In genomic region chr1:36284517-36284916, GRCh38 we compare ENCODE assay signal across 16 cellular contexts. TPM values are rescaled to one million over a fixed set of nuclear protein-coding genes. Genes with fewer than 3 reads are reported as not detected.
A peak's percentile ranks its signal among the peaks of the same experiment; 100 is the strongest.
DNase-seq lines count a peak whose midpoint lies in the region; ATAC-seq and TF ChIP-seq lines count a peak whose summit lies in the region.
"Had no signal": no experiment of that assay in that cellular context is flagged by ENCODE, and none has a peak within 500 bp of the region (broad histone marks: within the 10 kb centered on the region; RNA-seq: fewer than 3 reads in every experiment).

No MANE protein-coding gene starts in this region.

- peaks cover 14% of the 10 kb centered on the region for H3K36me3 Mint-ChIP-seq in activated naive CD4-positive, alpha-beta T cell treated with anti-CD3 and anti-CD28 coated beads, Interleukin-2, amount 50 U/mL, for 24 hours
- H3K36me3 Mint-ChIP-seq in activated naive CD4-positive, alpha-beta T cell treated with anti-CD3 and anti-CD28 coated beads, Interleukin-2, amount 10 ng/mL, durations not matched to agents 7 days and 5 days: peaks cover 48% of the 10 kb centered on the region
- peaks cover 53% of the 10 kb centered on the region for H3K36me3 Mint-ChIP-seq in WTC11
- peaks cover 43% of the 10 kb centered on the region for H3K36me3 Mint-ChIP-seq in stimulated activated memory B cell treated with anti-CD40 and anti-IgM and Interleukin-4, amounts not matched to agents 10 μg/mL and 1 μg/mL and 100 μg/mL, for 72 hours

- H3K4me3 Mint-ChIP-seq in activated naive CD4-positive, alpha-beta T cell treated with anti-CD3 and anti-CD28 coated beads, Interleukin-2, amount 50 U/mL, for 24 hours: no peak overlapping the region
- H3K4me3 Mint-ChIP-seq in activated naive CD4-positive, alpha-beta T cell treated with anti-CD3 and anti-CD28 coated beads, Interleukin-2, amount 10 ng/mL, durations not matched to agents 7 days and 5 days: no peak overlapping the region
- no peak overlapping the region for H3K4me3 Mint-ChIP-seq in WTC11
- H3K4me3 Mint-ChIP-seq in stimulated activated memory B cell treated with anti-CD40 and anti-IgM and Interleukin-4, amounts not matched to agents 10 μg/mL and 1 μg/mL and 100 μg/mL, for 72 hours: no peak overlapping the region

- H3K27me3 ChIP-seq in spleen (replicated peaks in 1 of 7) (no peaks in the 10 kb centered on the region), testis (no peaks in the 10 kb centered on the region)
- H3K27me3 ChIP-seq: Peyer's patch had no signal

- POLR2A ChIA-PET in WTC11 (lab: Charles Lee): no interaction called here

- H3K9me3 Mint-ChIP-seq in activated naive CD4-positive, alpha-beta T cell treated with anti-CD3 and anti-CD28 coated beads, Interleukin-2, amount 50 U/mL, for 24 hours: no peaks in the 10 kb centered on the region
- H3K9me3 Mint-ChIP-seq in activated naive CD4-positive, alpha-beta T cell treated with anti-CD3 and anti-CD28 coated beads, Interleukin-2, amount 10 ng/mL, durations not matched to agents 7 days and 5 days: no peaks in the 10 kb centered on the region
- no peaks in the 10 kb centered on the region for H3K9me3 Mint-ChIP-seq in WTC11
- H3K9me3 Mint-ChIP-seq in stimulated activated memory B cell treated with anti-CD40 and anti-IgM and Interleukin-4, amounts not matched to agents 10 μg/mL and 1 μg/mL and 100 μg/mL, for 72 hours: no peaks in the 10 kb centered on the region

- TF ChIP-seq POLR2A in spleen (IDR thresholded peaks at IDR 0.05) (no peak), testis (IDR thresholded peaks at IDR 0.05) (no peak)

- H3K27ac Mint-ChIP-seq in activated naive CD4-positive, alpha-beta T cell treated with anti-CD3 and anti-CD28 coated beads, Interleukin-2, amount 50 U/mL, for 24 hours: peak overlapping the region; percentile 74
- no peak overlapping the region for H3K27ac Mint-ChIP-seq in activated naive CD4-positive, alpha-beta T cell treated with anti-CD3 and anti-CD28 coated beads, Interleukin-2, amount 10 ng/mL, durations not matched to agents 7 days and 5 days
- peak overlapping the region; percentile 57; the same call in 1 of the 2 replicates for H3K27ac Mint-ChIP-seq in WTC11
- no peak overlapping the region for H3K27ac Mint-ChIP-seq in stimulated activated memory B cell treated with anti-CD40 and anti-IgM and Interleukin-4, amounts not matched to agents 10 μg/mL and 1 μg/mL and 100 μg/mL, for 72 hours

- ATAC-seq in WTC11 (no peak), HG02571 (IDR thresholded peaks at IDR 0.05; ENCODE audit: unreplicated experiment) (no peak)
- no peak for ATAC-seq in stimulated activated memory B cell treated with anti-CD40 and anti-IgM and Interleukin-4, amounts not matched to agents 10 μg/mL and 1 μg/mL and 100 μg/mL, for 72 hours

- peaks cover 4 to 59% (median 29%) of the 10 kb centered on the region in 6 donors for H3K4me1 ChIP-seq in spleen
- H3K4me1 ChIP-seq in testis: peaks cover 39% of the 10 kb centered on the region

- DNase-seq in activated naive CD4-positive, alpha-beta T cell treated with anti-CD3 and anti-CD28 coated beads, Interleukin-2, amount 10 ng/mL, durations not matched to agents 7 days and 5 days: no peak
- no peak for DNase-seq in WTC11 (ENCODE audit: low spot score)
- peak; percentile 36 for DNase-seq in fibroblast of peridontal ligament (ENCODE audit: extremely low read depth)
- no peak for DNase-seq in spleen
- DNase-seq in testis: no peak
- DNase-seq: activated gamma-delta T cell treated with Interleukin-2 at 50 U/mL for 16 hours; effector CD4-positive, alpha-beta T cell; foreskin melanocyte; H7; NCI-H2029; Peyer's patch; small intestine; T-helper 2 cell had no signal

- TF ChIP-seq CTCF in WTC11 (IDR thresholded peaks at IDR 0.05): no peak
- no peak for TF ChIP-seq CTCF in spleen (IDR thresholded peaks at IDR 0.05 in 8 of 11, conservative IDR thresholded peaks at IDR 0.05 in 3 of 11)
- TF ChIP-seq CTCF in testis (IDR thresholded peaks at IDR 0.05): no peak

- H3K9me3 ChIP-seq in spleen (no peaks in the 10 kb centered on the region), testis (no peaks in the 10 kb centered on the region)
- H3K9me3 ChIP-seq: Peyer's patch had no signal

- no peak overlapping the region for H3K4me3 ChIP-seq in spleen
- H3K4me3 ChIP-seq in testis: no peak overlapping the region
- H3K4me3 ChIP-seq: Peyer's patch had no signal

- WGBS in spleen, 5 donors: 67 to 94% (median 79%) methylated on average over 1 of the region's 1 CpG
- WGBS in testis, 2 donors: 33 to 50% methylated on average over 1 of the region's 1 CpG

- peaks cover 64% of the 10 kb centered on the region for H3K4me1 Mint-ChIP-seq in activated naive CD4-positive, alpha-beta T cell treated with anti-CD3 and anti-CD28 coated beads, Interleukin-2, amount 50 U/mL, for 24 hours
- peaks cover 23% of the 10 kb centered on the region for H3K4me1 Mint-ChIP-seq in activated naive CD4-positive, alpha-beta T cell treated with anti-CD3 and anti-CD28 coated beads, Interleukin-2, amount 10 ng/mL, durations not matched to agents 7 days and 5 days
- H3K4me1 Mint-ChIP-seq in WTC11: no peaks in the 10 kb centered on the region
- peaks cover 15% of the 10 kb centered on the region for H3K4me1 Mint-ChIP-seq in stimulated activated memory B cell treated with anti-CD40 and anti-IgM and Interleukin-4, amounts not matched to agents 10 μg/mL and 1 μg/mL and 100 μg/mL, for 72 hours

- intact Hi-C loops in spleen (cut with DNase I; ENCODE audit: low total_unique reads) (loop anchor here (10.0 kb wide), 1 partner anchor 130 kb away; the partner anchor contains the start of gene MAP7D1), testis (cut with DNase I; ENCODE audit: low total_unique reads) (loop anchor here (10.0 kb wide), 2 partner anchors 60 to 130 kb away; partner anchors contain the start of genes MAP7D1 and THRAP3)

- peak overlapping the region in 6 of 8 donors; percentile 7 to 65 (median 26) for H3K27ac ChIP-seq in spleen
- no peak overlapping the region for H3K27ac ChIP-seq in testis
- H3K27ac ChIP-seq: Peyer's patch had no signal

- H3K27me3 Mint-ChIP-seq in activated naive CD4-positive, alpha-beta T cell treated with anti-CD3 and anti-CD28 coated beads, Interleukin-2, amount 50 U/mL, for 24 hours: no peaks in the 10 kb centered on the region
- no peaks in the 10 kb centered on the region for H3K27me3 Mint-ChIP-seq in activated naive CD4-positive, alpha-beta T cell treated with anti-CD3 and anti-CD28 coated beads, Interleukin-2, amount 10 ng/mL, durations not matched to agents 7 days and 5 days
- no peaks in the 10 kb centered on the region for H3K27me3 Mint-ChIP-seq in WTC11 (ENCODE audit: low read depth)
- no peaks in the 10 kb centered on the region for H3K27me3 Mint-ChIP-seq in stimulated activated memory B cell treated with anti-CD40 and anti-IgM and Interleukin-4, amounts not matched to agents 10 μg/mL and 1 μg/mL and 100 μg/mL, for 72 hours

- CTCF ChIA-PET in activated naive CD4-positive, alpha-beta T cell treated with anti-CD3 and anti-CD28 coated beads, Interleukin-2, amount 10 ng/mL, durations not matched to agents 7 days and 5 days (lab: Charles Lee): interaction anchor here (1.6 to 4.1 kb wide), 4 partner anchors 16 to 182 kb away, joined by 4 to 54 read pairs (median 9); partner anchors contain the start of gene TRAPPC3
- CTCF ChIA-PET in WTC11 (lab: Charles Lee): interaction anchor here (2.3 kb wide), 1 partner anchor 188 kb away, joined by 22 read pairs; no protein-coding TSS in a partner anchor

- peaks cover 3 to 87% (median 54%) of the 10 kb centered on the region in 6 donors for H3K36me3 ChIP-seq in spleen
- H3K36me3 ChIP-seq in testis (ENCODE audit: low read depth, missing control alignments): no peaks in the 10 kb centered on the region

TF ChIP-seq in WTC11, 78 proteins besides CTCF, POLR2A, EP300 and RAD21:
- TF ChIP-seq GRHL2 (CRISPR knock-in tag; IDR thresholded peaks at IDR 0.05; ENCODE audit: insufficient replicate concordance, severe bottlenecking): no peak

RNA-seq across cellular contexts. Expression of gene SH3D21, which starts 21.7 kb away (rescaled TPM):
- total RNA-seq in WTC11 (2021) (22.1 to 29.3 TPM (median 26.9 TPM) in 3 replicates), spleen (1 to 10 TPM; 1.7 to 9.4 (median 7.2) TPM), testis (10 to 100 TPM in 1 of 2 donors, 1 to 10 TPM in 1; 6.8 to 12.8 TPM)
- polyA plus RNA-seq in spleen (1 to 10 TPM; 1.7 to 5.1 (median 1.9) TPM), testis (ENCODE audit: insufficient read depth, low read depth, low replicate concordance) (14.9 TPM)

RNA-seq across cellular contexts. Expression of gene EVA1B, which starts 38.9 kb away (rescaled TPM):
- total RNA-seq in WTC11 (2021): 32.0 to 45.2 TPM (median 41.5 TPM) in 3 replicates
- total RNA-seq in spleen: 10 to 100 TPM; 31.1 to 77.4 (median 43.7) TPM
- 10 to 100 TPM; 17.2 to 45.1 (median 37.4) TPM for polyA plus RNA-seq in spleen
- total RNA-seq in testis: 10 to 100 TPM in 1 of 2 donors, 1 to 10 TPM in 1; 9.1 to 19.4 TPM
- 9.6 TPM for polyA plus RNA-seq in testis (ENCODE audit: insufficient read depth, low read depth, low replicate concordance)

Comparison
In these comparisons a context has a peak if more than half of its experiments do, and no peak if none do; other contexts are left out.
1. H3K27ac Mint-ChIP-seq: peak in activated naive CD4-positive, alpha-beta T cell treated with anti-CD3 and anti-CD28 coated beads, Interleukin-2, amount 50 U/mL, for 24 hours (single experiment) and WTC11 (single experiment); none in activated naive CD4-positive, alpha-beta T cell treated with anti-CD3 and anti-CD28 coated beads, Interleukin-2, amount 10 ng/mL, durations not matched to agents 7 days and 5 days (single experiment) and stimulated activated memory B cell treated with anti-CD40 and anti-IgM and Interleukin-4, amounts not matched to agents 10 μg/mL and 1 μg/mL and 100 μg/mL, for 72 hours (single experiment).
2. H3K27ac ChIP-seq: peak in spleen (6 of 8); none in testis (0 of 2).